Comparison of ENCODE assay signal across 11 cellular contexts in genomic region chr18:12279781-12280531, GRCh38. TPM values are rescaled to one million over a fixed set of nuclear protein-coding genes. Genes with fewer than 3 reads are reported as not detected.
DNase-seq lines count a peak whose midpoint lies in the region; ATAC-seq lines count a peak whose summit lies in the region.
"Had no signal": no experiment of that assay in that cellular context is flagged by ENCODE, and none has a peak within 500 bp of the region (broad histone marks: within the 10 kb centered on the region; RNA-seq: fewer than 3 reads in every experiment).

No MANE protein-coding gene starts in this region.

- H3K79me2 ChIP-seq in mesendoderm (ENCODE audit: control insufficient read depth, insufficient read depth, low read length), result no peaks in the 10 kb centered on the region

- H2BK120ac ChIP-seq in mesendoderm (ENCODE audit: low read depth, low read length), result no peak overlapping the region

- H3K27me3 Mint-ChIP-seq in activated T-helper 2 cell treated with anti-CD3 and anti-CD28 coated beads, Interferon-gamma antibody, Interleukin-2, Interleukin-4, amounts not matched to agents 10 μg/mL and 5 μg/mL and 100 μg/mL, durations not matched to agents 14 hours and 24 hours and 36 hours (ENCODE audit: low read depth), result peaks cover 14% of the 10 kb centered on the region

- DNase-seq in epithelial cell of prostate (ENCODE audit: low read depth, low spot score) (no peak), mesendoderm (no peak), substantia nigra (lab: John Stamatoyannopoulos, UW) (no peak), NCI-H774 (lab: John Stamatoyannopoulos, UW) (no peak)
- no peak for DNase-seq in activated T-helper 2 cell treated with anti-CD3 and anti-CD28 coated beads, Interferon-gamma antibody, Interleukin-2, Interleukin-4, amounts not matched to agents 10 μg/mL and 5 μg/mL and 100 μg/mL, durations not matched to agents 14 hours and 24 hours and 36 hours (ENCODE audit: low spot score)
- DNase-seq: CD4-positive, alpha-beta T cell; NCI-H2029 treated with DMSO at 0.1 percent for 48 hours had no signal

- H3K9me3 Mint-ChIP-seq in activated T-helper 2 cell treated with anti-CD3 and anti-CD28 coated beads, Interferon-gamma antibody, Interleukin-2, Interleukin-4, amounts not matched to agents 10 μg/mL and 5 μg/mL and 100 μg/mL, durations not matched to agents 14 hours and 24 hours and 36 hours, result no peaks in the 10 kb centered on the region
- H3K9me3 Mint-ChIP-seq: CD4-positive, alpha-beta T cell had no signal

- no peaks in the 10 kb centered on the region for H3K36me3 Mint-ChIP-seq in activated T-helper 2 cell treated with anti-CD3 and anti-CD28 coated beads, Interferon-gamma antibody, Interleukin-2, Interleukin-4, amounts not matched to agents 10 μg/mL and 5 μg/mL and 100 μg/mL, durations not matched to agents 14 hours and 24 hours and 36 hours (ENCODE audit: low read depth)

- H3K36me3 ChIP-seq in HUES64 (ENCODE audit: insufficient read depth, low read length) (no peaks in the 10 kb centered on the region), mesendoderm (ENCODE audit: control insufficient read depth, insufficient read depth, low read length) (no peaks in the 10 kb centered on the region)

- H2BK5ac ChIP-seq in mesendoderm (ENCODE audit: low read length), result peak overlapping the region; percentile 37

- intact Hi-C loops in activated T-helper 2 cell treated with anti-CD3 and anti-CD28 coated beads, Interferon-gamma antibody, Interleukin-2, Interleukin-4, amounts not matched to agents 10 μg/mL and 5 μg/mL and 100 μg/mL, durations not matched to agents 14 hours and 24 hours and 36 hours (cut with micrococcal nuclease), result no loop called here

- no peak overlapping the region for H3K27ac Mint-ChIP-seq in activated T-helper 2 cell treated with anti-CD3 and anti-CD28 coated beads, Interferon-gamma antibody, Interleukin-2, Interleukin-4, amounts not matched to agents 10 μg/mL and 5 μg/mL and 100 μg/mL, durations not matched to agents 14 hours and 24 hours and 36 hours
- H3K27ac Mint-ChIP-seq: CD4-positive, alpha-beta T cell had no signal

- H2AK5ac ChIP-seq in mesendoderm (ENCODE audit: low read length), result peak overlapping the region; percentile 56

- H3K27ac ChIP-seq in HUES64 (ENCODE audit: low read depth, low read length) (peak overlapping the region; percentile 86), epithelial cell of prostate (peak overlapping the region; percentile 68), mesendoderm (ENCODE audit: low read depth, low read length) (peak overlapping the region; percentile 89), substantia nigra (ENCODE audit: low read depth, low read length, poor library complexity, severe bottlenecking) (peak overlapping the region; percentile 50)

- peak overlapping the region; percentile 9 for H2BK15ac ChIP-seq in mesendoderm (replicated peaks; ENCODE audit: low read depth)

- no peaks in the 10 kb centered on the region for H3K27me3 ChIP-seq in HUES64 (ENCODE audit: insufficient read depth, low read length)
- H3K27me3 ChIP-seq in mesendoderm (ENCODE audit: insufficient read depth, low read length, poor library complexity), result no peaks in the 10 kb centered on the region

- H3K9ac ChIP-seq in HUES64 (ENCODE audit: low read depth, low read length), result peak overlapping the region; percentile 72; the same call in 1 of the 2 replicates
- peak overlapping the region; percentile 57 for H3K9ac ChIP-seq in mesendoderm (ENCODE audit: low read length)

- peak overlapping the region; percentile 79 for H3K56ac ChIP-seq in mesendoderm (ENCODE audit: low read length)

- peak overlapping the region; percentile 74 for H3K23ac ChIP-seq in mesendoderm (ENCODE audit: low read length)

- no peaks in the 10 kb centered on the region for H3K4me1 Mint-ChIP-seq in activated T-helper 2 cell treated with anti-CD3 and anti-CD28 coated beads, Interferon-gamma antibody, Interleukin-2, Interleukin-4, amounts not matched to agents 10 μg/mL and 5 μg/mL and 100 μg/mL, durations not matched to agents 14 hours and 24 hours and 36 hours (ENCODE audit: low read depth)

- no peak overlapping the region for H4K8ac ChIP-seq in mesendoderm (ENCODE audit: low read depth, low read length)

- peaks cover 23% of the 10 kb centered on the region for H3K4me1 ChIP-seq in HUES64 (ENCODE audit: insufficient read depth, low read length)
- peaks cover 3% of the 10 kb centered on the region for H3K4me1 ChIP-seq in mesendoderm (ENCODE audit: control insufficient read depth, low read depth, low read length)

- H3K18ac ChIP-seq in mesendoderm (ENCODE audit: low read length), result peak overlapping the region; percentile 45

- H3K4me3 Mint-ChIP-seq in activated T-helper 2 cell treated with anti-CD3 and anti-CD28 coated beads, Interferon-gamma antibody, Interleukin-2, Interleukin-4, amounts not matched to agents 10 μg/mL and 5 μg/mL and 100 μg/mL, durations not matched to agents 14 hours and 24 hours and 36 hours (ENCODE audit: low read depth), result no peak overlapping the region
- H3K4me3 Mint-ChIP-seq: CD4-positive, alpha-beta T cell had no signal

- H4K5ac ChIP-seq in mesendoderm (ENCODE audit: low read length), result no peak overlapping the region

- ATAC-seq in HG02840 (IDR thresholded peaks at IDR 0.05; ENCODE audit: low FRiP score, unreplicated experiment) (no peak), GM21786 (IDR thresholded peaks at IDR 0.05; ENCODE audit: unreplicated experiment) (no peak)

- H3K4me2 ChIP-seq in mesendoderm (ENCODE audit: low read length), result no peak overlapping the region

- H3K9me3 ChIP-seq in HUES64 (ENCODE audit: insufficient read depth, low read depth, low read length), result no peaks in the 10 kb centered on the region

- H3K4ac ChIP-seq in mesendoderm (ENCODE audit: low read depth, low read length), result peak overlapping the region; percentile 60

- H3K79me1 ChIP-seq in mesendoderm (ENCODE audit: low read length), result no peaks in the 10 kb centered on the region

- H3K4me3 ChIP-seq in HUES64 (ENCODE audit: low read length) (no peak overlapping the region), mesendoderm (ENCODE audit: low read length) (no peak overlapping the region)

- 92% methylated on average over 16 of the region's 16 CpGs for WGBS in HUES64
- no CpG with 5 or more reads among the region's 16 CpGs for WGBS in mesendoderm (ENCODE audit: extremely low coverage, insufficient coverage, low lambda C conversion rate)

RNA-seq across cellular contexts. Expression of gene CIDEA, which starts 25.8 kb away (rescaled TPM):
- not detected for polyA plus RNA-seq in HUES64 (2013, experiment 1 of 2)
- polyA plus RNA-seq in HUES64 (2013, experiment 2 of 2), result not detected
- polyA plus RNA-seq in mesendoderm (2013, experiment 1 of 2), result 0.46 TPM
- polyA plus RNA-seq in mesendoderm (2013, experiment 2 of 2), result 0.42 TPM
- total RNA-seq in activated T-helper 2 cell treated with anti-CD3 and anti-CD28 coated beads, Interferon-gamma antibody, Interleukin-2, Interleukin-4, amounts not matched to agents 10 μg/mL and 5 μg/mL and 100 μg/mL, durations not matched to agents 14 hours and 24 hours and 36 hours, result not detected in 2 replicates
- total RNA-seq: CD4-positive, alpha-beta T cell; OCI-LY7 had no signal

RNA-seq across cellular contexts. Expression of gene TUBB6, which starts 28.1 kb away (rescaled TPM):
- 80.1 TPM for polyA plus RNA-seq in HUES64 (2013, experiment 1 of 2)
- polyA plus RNA-seq in HUES64 (2013, experiment 2 of 2), result 84.3 TPM
- polyA plus RNA-seq in mesendoderm (2013, experiment 1 of 2), result 142 TPM
- 147 TPM for polyA plus RNA-seq in mesendoderm (2013, experiment 2 of 2)
- total RNA-seq in activated T-helper 2 cell treated with anti-CD3 and anti-CD28 coated beads, Interferon-gamma antibody, Interleukin-2, Interleukin-4, amounts not matched to agents 10 μg/mL and 5 μg/mL and 100 μg/mL, durations not matched to agents 14 hours and 24 hours and 36 hours, result 54.2 and 57.2 TPM in 2 replicates
- total RNA-seq: OCI-LY7 had no signal
